Comparison of ENCODE assay signal across 8 cellular contexts in genomic region chr16:57277586-57277985, GRCh38. TPM values are rescaled to one million over a fixed set of nuclear protein-coding genes. Genes with fewer than 3 reads are reported as not detected.
DNase-seq lines count a peak whose midpoint lies in the region; ATAC-seq, FAIRE-seq and TF ChIP-seq lines count a peak whose summit lies in the region.

No MANE protein-coding gene starts in this region.

- H3K27ac Mint-ChIP-seq in natural killer cell: no peak overlapping the region

- no peak for TF ChIP-seq POLR2A in H54 (IDR thresholded peaks at IDR 0.05; ENCODE audit: low read depth, low read length)
- TF ChIP-seq POLR2A in GM18505 (IDR thresholded peaks at IDR 0.05; ENCODE audit: borderline replicate concordance, extremely low read depth, insufficient read depth, insufficient read length): no peak

- peak overlapping the region; percentile 31 for H3K4me3 Mint-ChIP-seq in natural killer cell

- no peaks in the 10 kb centered on the region for H3K9me3 Mint-ChIP-seq in natural killer cell

- H3K27me3 Mint-ChIP-seq in natural killer cell (ENCODE audit: low read depth in 2 of 2): peaks cover 6 to 8% of the 10 kb centered on the region in 2 donors

- H3K36me3 Mint-ChIP-seq in natural killer cell: no peaks in the 10 kb centered on the region

- ATAC-seq in natural killer cell (peak; percentile 26 to 67 (median 43)), GM18502 (IDR thresholded peaks at IDR 0.05; ENCODE audit: poor library complexity, unreplicated experiment) (no peak), GM18505 (IDR thresholded peaks at IDR 0.05; ENCODE audit: unreplicated experiment) (no peak), GM18870 (IDR thresholded peaks at IDR 0.05; ENCODE audit: unreplicated experiment) (no peak)

- intact Hi-C loops in natural killer cell (cut with micrococcal nuclease): no loop called here

- DNase-seq in H54 (ENCODE audit: insufficient read length, low spot score): peak; percentile 91
- DNase-seq in RPMI8226: peak; percentile 91
- peak; percentile 94 for DNase-seq in amniotic epithelial cell (ENCODE audit: low read depth)
- DNase-seq in natural killer cell: no peak
- DNase-seq in HT-29 (ENCODE audit: low spot score): no peak

- TF ChIP-seq CTCF in natural killer cell (IDR thresholded peaks at IDR 0.05): no peak

- H3K4me1 Mint-ChIP-seq in natural killer cell: peaks cover 13 to 15% of the 10 kb centered on the region in 2 donors

- FAIRE-seq in H54 (lab: Jason Lieb, UNC): peak; percentile 85

RNA-seq across cellular contexts. Expression of gene PLLP, which starts 6.9 kb away (rescaled TPM):
- not detected for total RNA-seq in natural killer cell
- 0.13 and 0.16 TPM in 2 replicates for total RNA-seq in HT-29 (2014; rRNA removed; shearing (Covaris generic))

RNA-seq across cellular contexts. Expression of gene ARL2BP, which starts 32.5 kb away (rescaled TPM):
- total RNA-seq in natural killer cell: 10 to 100 TPM; 36.5 to 44.4 (median 43.7) TPM
- total RNA-seq in HT-29 (2014; rRNA removed; shearing (Covaris generic)): 6.8 and 10.5 TPM in 2 replicates

Comparison
In these comparisons a context has a peak if more than half of its experiments do, and no peak if none do; other contexts are left out.
1. DNase-seq: peak in H54 (single experiment), RPMI8226 (single experiment) and amniotic epithelial cell (single experiment); none in natural killer cell (single experiment) and HT-29 (single experiment).
2. ATAC-seq: peak in natural killer cell (3 of 3); none in GM18502 (single experiment), GM18505 (single experiment) and GM18870 (single experiment).